Comparison of ENCODE assay signal across 33 cellular contexts in genomic region chr3:164018500-164018899, GRCh38.
"Had no signal": no experiment of that assay in that cellular context is flagged by ENCODE, and none has a peak within 500 bp of the region (broad histone marks: within the 10 kb centered on the region; RNA-seq: fewer than 3 reads in every experiment).

No MANE protein-coding gene starts in this region.

- H3K27me3 Mint-ChIP-seq: activated CD4-positive, alpha-beta memory T cell treated with anti-CD3 and anti-CD28 coated beads for 36 hours; activated CD4-positive, alpha-beta T cell treated with anti-CD3 and anti-CD28 coated beads for 36 hours; activated CD4-positive, alpha-beta T cell treated with anti-CD3 and anti-CD28 coated beads, Interleukin-2, amount 10 ng/mL, durations not matched to agents 24 days and 14 days; activated CD8-positive, alpha-beta memory T cell treated with anti-CD3 and anti-CD28 coated beads, Interleukin-2, amount 10 ng/mL, durations not matched to agents 7 days and 5 days; activated naive CD8-positive, alpha-beta T cell; T-helper 17 cell had no signal

- ATAC-seq: activated CD4-positive, alpha-beta T cell treated with anti-CD3 and anti-CD28 coated beads for 36 hours; activated CD8-positive, alpha-beta memory T cell treated with anti-CD3 and anti-CD28 coated beads, Interleukin-2, amount 10 ng/mL, durations not matched to agents 7 days and 5 days; activated CD8-positive, alpha-beta T cell treated with anti-CD3 and anti-CD28 coated beads, Interleukin-2, amount 10 ng/mL, durations not matched to agents 7 days and 5 days; activated T-cell treated with anti-CD3 and anti-CD28 coated beads, Interleukin-2, amount 50 U/mL, for 72 hours; esophagus mucosa; heart left ventricle; T-helper 17 cell had no signal

- H3K36me3 ChIP-seq: brain microvascular endothelial cell, heart left ventricle, WERI-Rb-1 had no signal

- H3K4me3 Mint-ChIP-seq: activated CD4-positive, alpha-beta memory T cell treated with anti-CD3 and anti-CD28 coated beads for 36 hours; activated CD4-positive, alpha-beta T cell treated with anti-CD3 and anti-CD28 coated beads for 36 hours; activated CD4-positive, alpha-beta T cell treated with anti-CD3 and anti-CD28 coated beads, Interleukin-2, amount 10 ng/mL, durations not matched to agents 24 days and 14 days; activated CD8-positive, alpha-beta memory T cell treated with anti-CD3 and anti-CD28 coated beads, Interleukin-2, amount 10 ng/mL, durations not matched to agents 7 days and 5 days; activated CD8-positive, alpha-beta T cell treated with anti-CD3 and anti-CD28 coated beads, Interleukin-2, amount 10 ng/mL, durations not matched to agents 7 days and 5 days; activated naive CD8-positive, alpha-beta T cell; activated T-cell treated with anti-CD3 and anti-CD28 coated beads, Interleukin-2, amount 50 U/mL, for 72 hours; T-helper 17 cell; T-helper 2 cell treated with Interferon-gamma antibody and Interleukin-4, amounts not matched to agents 5 μg/mL and 100 μg/mL, for 36 hours had no signal

- H3K27ac Mint-ChIP-seq: activated CD4-positive, alpha-beta memory T cell treated with anti-CD3 and anti-CD28 coated beads for 36 hours; activated CD4-positive, alpha-beta T cell treated with anti-CD3 and anti-CD28 coated beads for 36 hours; activated CD4-positive, alpha-beta T cell treated with anti-CD3 and anti-CD28 coated beads, Interleukin-2, amount 10 ng/mL, durations not matched to agents 24 days and 14 days; activated CD8-positive, alpha-beta memory T cell treated with anti-CD3 and anti-CD28 coated beads, Interleukin-2, amount 10 ng/mL, durations not matched to agents 7 days and 5 days; activated CD8-positive, alpha-beta T cell treated with anti-CD3 and anti-CD28 coated beads, Interleukin-2, amount 10 ng/mL, durations not matched to agents 7 days and 5 days; activated naive CD8-positive, alpha-beta T cell; activated T-cell treated with anti-CD3 and anti-CD28 coated beads, Interleukin-2, amount 50 U/mL, for 72 hours; T-helper 17 cell; T-helper 2 cell treated with Interferon-gamma antibody and Interleukin-4, amounts not matched to agents 5 μg/mL and 100 μg/mL, for 36 hours had no signal

- FAIRE-seq: astrocyte, colon, frontal cortex had no signal

- H3K4me3 ChIP-seq: heart left ventricle had no signal

- H3K4me1 Mint-ChIP-seq: activated CD4-positive, alpha-beta T cell treated with anti-CD3 and anti-CD28 coated beads for 36 hours; activated CD4-positive, alpha-beta T cell treated with anti-CD3 and anti-CD28 coated beads, Interleukin-2, amount 10 ng/mL, durations not matched to agents 24 days and 14 days; activated CD8-positive, alpha-beta memory T cell treated with anti-CD3 and anti-CD28 coated beads, Interleukin-2, amount 10 ng/mL, durations not matched to agents 7 days and 5 days; T-helper 17 cell had no signal

- H3K27me3 ChIP-seq: brain microvascular endothelial cell, heart left ventricle had no signal

- H3K9me3 Mint-ChIP-seq: activated CD4-positive, alpha-beta memory T cell treated with anti-CD3 and anti-CD28 coated beads for 36 hours; activated CD4-positive, alpha-beta T cell treated with anti-CD3 and anti-CD28 coated beads, Interleukin-2, amount 10 ng/mL, durations not matched to agents 24 days and 14 days; activated T-cell treated with anti-CD3 and anti-CD28 coated beads, Interleukin-2, amount 50 U/mL, for 72 hours had no signal

- H3K27ac ChIP-seq: brain microvascular endothelial cell, heart left ventricle, WERI-Rb-1 had no signal

- H3K36me3 Mint-ChIP-seq: activated CD4-positive, alpha-beta memory T cell treated with anti-CD3 and anti-CD28 coated beads for 36 hours; activated CD8-positive, alpha-beta memory T cell treated with anti-CD3 and anti-CD28 coated beads, Interleukin-2, amount 10 ng/mL, durations not matched to agents 7 days and 5 days; activated naive CD8-positive, alpha-beta T cell had no signal

- DNase-seq: activated CD4-positive, alpha-beta memory T cell treated with anti-CD3 and anti-CD28 coated beads for 36 hours; activated CD4-positive, alpha-beta T cell treated with anti-CD3 and anti-CD28 coated beads for 36 hours; activated CD4-positive, alpha-beta T cell treated with anti-CD3 and anti-CD28 coated beads, Interleukin-2, amount 10 ng/mL, durations not matched to agents 24 days and 14 days; activated CD4-positive, CD25-positive, alpha-beta regulatory T cell; activated CD4-positive, CD25-positive, alpha-beta regulatory T cell treated with anti-CD3 and anti-CD28 coated beads, Interleukin-2, amount 50 U/mL, for 72 hours; activated CD8-positive, alpha-beta memory T cell treated with anti-CD3 and anti-CD28 coated beads, Interleukin-2, amount 10 ng/mL, durations not matched to agents 7 days and 5 days; activated CD8-positive, alpha-beta memory T cell treated with anti-CD3 and anti-CD28 coated beads, Interleukin-2, amount 50 U/mL, for 4 hours; activated CD8-positive, alpha-beta T cell treated with anti-CD3 and anti-CD28 coated beads, Interleukin-2, amount 10 ng/mL, durations not matched to agents 7 days and 5 days; activated gamma-delta T cell; activated naive CD4-positive, alpha-beta T cell treated with anti-CD3 and anti-CD28 coated beads, Interleukin-2, amount 50 U/mL, for 16 hours; activated naive CD4-positive, alpha-beta T cell treated with Interleukin-2 at 50 U/mL for 16 hours; activated T-cell treated with anti-CD3 and anti-CD28 coated beads, Interleukin-2, amount 50 U/mL, for 1 hour; activated T-cell treated with anti-CD3 and anti-CD28 coated beads, Interleukin-2, amount 50 U/mL, for 72 hours; amniotic stem cell; anterior cingulate cortex; brain microvascular endothelial cell; caudate nucleus; cortex of kidney; dermis blood vessel endothelial cell; effector CD8-positive, alpha-beta T cell; foreskin fibroblast; glutamatergic neuron; heart left ventricle; T-helper 1 cell; T-helper 17 cell; T1000; WERI-Rb-1 had no signal

- H3K4me1 ChIP-seq: heart left ventricle had no signal
